In genomic region chr19:54266133-54266532, GRCh38 we compare ENCODE assay signal across 9 cellular contexts. TPM values are rescaled to one million over a fixed set of nuclear protein-coding genes. Genes with fewer than 3 reads are reported as not detected.
DNase-seq lines count a peak whose midpoint lies in the region; ATAC-seq and TF ChIP-seq lines count a peak whose summit lies in the region.
"Had no signal": no experiment of that assay in that cellular context is flagged by ENCODE, and none has a peak within 500 bp of the region (broad histone marks: within the 10 kb centered on the region; RNA-seq: fewer than 3 reads in every experiment).

No MANE protein-coding gene starts in this region.

- H3K4me3 ChIP-seq in dorsolateral prefrontal cortex: no peak overlapping the region

- no peaks in the 10 kb centered on the region for H3K36me3 Mint-ChIP-seq in activated CD4-positive, alpha-beta T cell treated with anti-CD3 and anti-CD28 coated beads, Interleukin-2, amount 10 ng/mL, durations not matched to agents 24 days and 14 days (ENCODE audit: low read depth)

- TF ChIP-seq CTCF in dorsolateral prefrontal cortex (IDR thresholded peaks at IDR 0.05 in 54 of 56, conservative IDR thresholded peaks at IDR 0.05 in 2 of 56; ENCODE audit: low read depth in 1 of 56, partially characterized antibody in 56 of 56): peak in 55 of 56 donors; percentile 20 to 76 (median 65)

- H3K27ac Mint-ChIP-seq in activated CD4-positive, alpha-beta T cell treated with anti-CD3 and anti-CD28 coated beads, Interleukin-2, amount 10 ng/mL, durations not matched to agents 24 days and 14 days: no peak overlapping the region
- H3K27ac Mint-ChIP-seq: stimulated activated naive CD8-positive, alpha-beta T cell treated with anti-CD3 and anti-CD28 coated beads, Interleukin-15, Interleukin-2, amounts not matched to agents 100 ng/mL and 50 ng/mL, for 24 hours had no signal

- no peaks in the 10 kb centered on the region for H3K4me1 Mint-ChIP-seq in activated CD4-positive, alpha-beta T cell treated with anti-CD3 and anti-CD28 coated beads, Interleukin-2, amount 10 ng/mL, durations not matched to agents 24 days and 14 days

- peaks cover 0 to 3% (median 0%) of the 10 kb centered on the region in 45 donors for H3K27me3 ChIP-seq in dorsolateral prefrontal cortex

- peaks cover 21% of the 10 kb centered on the region for H3K27me3 Mint-ChIP-seq in activated CD4-positive, alpha-beta T cell treated with anti-CD3 and anti-CD28 coated beads, Interleukin-2, amount 10 ng/mL, durations not matched to agents 24 days and 14 days

- ATAC-seq in HG03108 (IDR thresholded peaks at IDR 0.05; ENCODE audit: unreplicated experiment): no peak

- DNase-seq in NCI-H82 (lab: John Stamatoyannopoulos, UW) (peak; percentile 76), NCI-H82 treated with DMSO at 0.1 percent for 48 hours (lab: John Stamatoyannopoulos, UW; ENCODE audit: unreplicated experiment) (no peak), NCI-H2227 (lab: John Stamatoyannopoulos, UW; ENCODE audit: unreplicated experiment) (peak; percentile 82), dorsolateral prefrontal cortex (peak in 7 of 10 donors; percentile 11 to 73 (median 47)), medulla oblongata (ENCODE audit: extremely low spot score) (peak; percentile 69)
- DNase-seq in activated CD4-positive, alpha-beta T cell treated with anti-CD3 and anti-CD28 coated beads, Interleukin-2, amount 10 ng/mL, durations not matched to agents 24 days and 14 days: peak; percentile 88
- DNase-seq in stimulated activated CD8-positive, alpha-beta memory T cell treated with anti-CD3 and anti-CD28 coated beads, Interleukin-15, amount 100 ng/mL, for 4 hours (ENCODE audit: low read depth in 2 of 2): peak; percentile 13 to 43

- H3K27ac ChIP-seq in dorsolateral prefrontal cortex: no peak overlapping the region

- H3K4me3 Mint-ChIP-seq in activated CD4-positive, alpha-beta T cell treated with anti-CD3 and anti-CD28 coated beads, Interleukin-2, amount 10 ng/mL, durations not matched to agents 24 days and 14 days: no peak overlapping the region
- H3K4me3 Mint-ChIP-seq: stimulated activated naive CD8-positive, alpha-beta T cell treated with anti-CD3 and anti-CD28 coated beads, Interleukin-15, Interleukin-2, amounts not matched to agents 100 ng/mL and 50 ng/mL, for 24 hours had no signal

- intact Hi-C loops in activated CD4-positive, alpha-beta T cell treated with anti-CD3 and anti-CD28 coated beads, Interleukin-2, amount 10 ng/mL, durations not matched to agents 24 days and 14 days (cut with micrococcal nuclease): loop anchor here (1.0 kb wide), 1 partner anchor 98 kb away; no protein-coding TSS in a partner anchor
- intact Hi-C loops in dorsolateral prefrontal cortex (cut with DNase I): no loop called here

- H3K9me3 Mint-ChIP-seq in activated CD4-positive, alpha-beta T cell treated with anti-CD3 and anti-CD28 coated beads, Interleukin-2, amount 10 ng/mL, durations not matched to agents 24 days and 14 days: no peaks in the 10 kb centered on the region
- H3K9me3 Mint-ChIP-seq: stimulated activated naive CD8-positive, alpha-beta T cell treated with anti-CD3 and anti-CD28 coated beads, Interleukin-15, Interleukin-2, amounts not matched to agents 100 ng/mL and 50 ng/mL, for 24 hours had no signal

RNA-seq across cellular contexts. Expression of gene LILRB5, which starts 9.1 kb away (rescaled TPM):
- total RNA-seq in activated CD4-positive, alpha-beta T cell treated with anti-CD3 and anti-CD28 coated beads, Interleukin-2, amount 10 ng/mL, durations not matched to agents 24 days and 14 days: not detected in 2 replicates
- 10 to 100 TPM in 1 of 120 experiments, 1 to 10 TPM in 53, under 1 TPM in 61, not detected in 5; 0.18 to 12.2 (median 0.94) TPM for total RNA-seq in dorsolateral prefrontal cortex

RNA-seq across cellular contexts. Expression of gene LILRB2, which starts 14.8 kb away (rescaled TPM):
- total RNA-seq in activated CD4-positive, alpha-beta T cell treated with anti-CD3 and anti-CD28 coated beads, Interleukin-2, amount 10 ng/mL, durations not matched to agents 24 days and 14 days: not detected in 2 replicates
- 1 to 10 TPM in 67 of 120 experiments, under 1 TPM in 53; 0.20 to 7.5 (median 1.1) TPM for total RNA-seq in dorsolateral prefrontal cortex

RNA-seq across cellular contexts. Expression of gene LILRA6, which starts 23.5 kb away (rescaled TPM):
- total RNA-seq in activated CD4-positive, alpha-beta T cell treated with anti-CD3 and anti-CD28 coated beads, Interleukin-2, amount 10 ng/mL, durations not matched to agents 24 days and 14 days: 0.09 TPM in 1 of 2 replicates, not detected in the other
- 1 to 10 TPM in 38 of 120 experiments, under 1 TPM in 58, not detected in 24; 0.22 to 5.6 (median 0.83) TPM for total RNA-seq in dorsolateral prefrontal cortex

RNA-seq across cellular contexts. Expression of gene LILRB3, which starts 43.3 kb away (rescaled TPM):
- total RNA-seq in activated CD4-positive, alpha-beta T cell treated with anti-CD3 and anti-CD28 coated beads, Interleukin-2, amount 10 ng/mL, durations not matched to agents 24 days and 14 days: 0.26 TPM in 1 of 2 replicates, not detected in the other
- 10 to 100 TPM in 5 of 120 experiments, 1 to 10 TPM in 96, under 1 TPM in 15, not detected in 4; 0.54 to 20.9 (median 2.7) TPM for total RNA-seq in dorsolateral prefrontal cortex

RNA-seq across cellular contexts. Expression of gene LILRA5, which starts 46.8 kb away (rescaled TPM):
- total RNA-seq in activated CD4-positive, alpha-beta T cell treated with anti-CD3 and anti-CD28 coated beads, Interleukin-2, amount 10 ng/mL, durations not matched to agents 24 days and 14 days: not detected in 2 replicates
- total RNA-seq in dorsolateral prefrontal cortex: 10 to 100 TPM in 1 of 120 experiments, 1 to 10 TPM in 37, under 1 TPM in 27, not detected in 55; 0.33 to 10.5 (median 1.1) TPM
